Comparison of ENCODE assay signal across 7 cellular contexts in the genomic region with DNA sequence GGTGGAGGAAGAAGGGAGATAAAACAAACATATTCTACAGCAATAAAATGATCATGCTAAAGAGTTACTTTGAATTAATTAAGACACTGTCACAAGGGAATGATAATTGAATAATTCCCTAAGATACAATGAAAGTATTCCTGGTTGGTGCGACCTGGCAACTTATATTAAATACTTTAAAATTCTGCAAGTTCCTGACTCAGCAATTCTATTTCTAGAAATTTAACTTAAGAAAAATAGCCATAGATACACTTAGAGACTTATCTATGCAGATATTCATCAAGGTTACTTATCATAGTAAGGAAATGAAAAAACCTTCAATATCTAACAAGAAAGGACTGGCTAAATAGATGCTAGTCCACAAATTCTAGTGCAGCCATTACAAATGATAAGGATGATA.
"Had no signal": no experiment of that assay in that cellular context is flagged by ENCODE, and none has a peak within 500 bp of the region (broad histone marks: within the 10 kb centered on the region; RNA-seq: fewer than 3 reads in every experiment).

No MANE protein-coding gene starts in this region.

- H3K4me3 ChIP-seq: GM23338 had no signal

- ATAC-seq: GM23338 had no signal

- H3K9ac ChIP-seq: KMS-11 had no signal

- H2AFZ ChIP-seq: GM23338 had no signal

- H3K27ac Mint-ChIP-seq: GM23338, H9 had no signal

- DNase-seq: H9, HCEC 1CT, KBM-7 had no signal

- FAIRE-seq: H54, HTR-8/SVneo had no signal

- H3K27ac ChIP-seq: KMS-11 had no signal

- H3K4me1 Mint-ChIP-seq: GM23338, H9 had no signal

- H3K9me3 Mint-ChIP-seq: GM23338, H9 had no signal

- H3K4me3 Mint-ChIP-seq: GM23338, H9 had no signal

- H3K4me2 ChIP-seq: GM23338, KMS-11 had no signal
